Comparison of ENCODE assay signal across 26 cellular contexts in the genomic region with DNA sequence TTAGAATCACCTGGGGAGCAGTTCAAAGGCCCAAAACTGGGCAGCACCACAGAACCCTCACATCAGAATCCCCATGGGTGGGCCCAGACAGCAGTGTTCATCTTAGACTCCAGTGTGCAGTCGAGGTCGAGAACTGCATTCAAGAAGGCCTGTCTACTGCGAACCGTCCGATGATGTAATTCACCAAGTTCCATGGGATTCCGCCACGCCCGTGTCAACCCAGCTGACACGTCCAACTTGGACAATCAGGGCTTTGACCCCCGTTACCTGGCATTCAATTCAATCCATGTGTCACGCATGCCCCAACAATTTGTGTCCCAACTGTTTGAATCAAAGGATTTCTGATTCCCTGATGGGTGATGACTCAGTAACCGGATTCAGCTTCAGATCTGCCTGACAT.
"Had no signal": no experiment of that assay in that cellular context is flagged by ENCODE, and none has a peak within 500 bp of the region (broad histone marks: within the 10 kb centered on the region; RNA-seq: fewer than 3 reads in every experiment).

No MANE protein-coding gene starts in this region.

- H3K9me3 Mint-ChIP-seq: naive thymus-derived CD8-positive, alpha-beta T cell; nephron progenitor cell; type B pancreatic cell had no signal

- H3K27me3 Mint-ChIP-seq: type B pancreatic cell had no signal

- H3K27ac Mint-ChIP-seq: naive thymus-derived CD8-positive, alpha-beta T cell; nephron progenitor cell; type B pancreatic cell had no signal

- H3K4me3 Mint-ChIP-seq: naive thymus-derived CD8-positive, alpha-beta T cell; nephron progenitor cell; type B pancreatic cell had no signal

- H3K36me3 ChIP-seq: pancreas had no signal

- H3K9me3 ChIP-seq: esophagus muscularis mucosa, gastroesophageal sphincter, heart right ventricle, left ventricle myocardium inferior, lower lobe of right lung, pancreas, right lobe of liver, testis, tibial artery had no signal

- H3K27ac ChIP-seq: dorsolateral prefrontal cortex, epithelial cell of prostate, esophagus muscularis mucosa, foreskin keratinocyte, gastroesophageal sphincter, heart right ventricle, left ventricle myocardium inferior, lower lobe of right lung, pancreas, right lobe of liver, testis, tibial artery had no signal

- H3K4me1 ChIP-seq: foreskin keratinocyte, right lobe of liver had no signal

- ATAC-seq: foreskin keratinocyte; gastroesophageal sphincter; heart right ventricle; left colon; lower lobe of right lung; naive thymus-derived CD8-positive, alpha-beta T cell; pancreas; right lobe of liver had no signal

- H3K27me3 ChIP-seq: dorsolateral prefrontal cortex, esophagus muscularis mucosa, gastroesophageal sphincter, heart right ventricle, pancreas, right lobe of liver, testis, tibial artery had no signal

- H3K4me3 ChIP-seq: dorsolateral prefrontal cortex, esophagus muscularis mucosa, gastroesophageal sphincter, heart right ventricle, left ventricle myocardium inferior, lower lobe of right lung, pancreas, right lobe of liver, testis, tibial artery had no signal

- DNase-seq: dorsolateral prefrontal cortex; effector CD4-positive, alpha-beta T cell; foreskin keratinocyte; heart right ventricle; hippocampal formation; kidney glomerular epithelial cell; left colon; left ventricle myocardium inferior; lower lobe of right lung; naive thymus-derived CD8-positive, alpha-beta T cell; nephron progenitor cell; occipital lobe; pancreas; retina; right lobe of liver; small intestine; stimulated activated CD4-positive, alpha-beta T cell treated with anti-CD3 and anti-CD28 coated beads, Interleukin-15, amount 100 ng/mL, for 24 hours; stimulated activated CD4-positive, alpha-beta T cell treated with anti-CD3 and anti-CD28 coated beads, Interleukin-2, amount 100 ng/mL, for 48 hours; stimulated activated naive CD4-positive, alpha-beta T cell; substantia nigra; testis; tibial artery had no signal
